ENCODE assay signal across 1 cellular context in the genomic region with DNA sequence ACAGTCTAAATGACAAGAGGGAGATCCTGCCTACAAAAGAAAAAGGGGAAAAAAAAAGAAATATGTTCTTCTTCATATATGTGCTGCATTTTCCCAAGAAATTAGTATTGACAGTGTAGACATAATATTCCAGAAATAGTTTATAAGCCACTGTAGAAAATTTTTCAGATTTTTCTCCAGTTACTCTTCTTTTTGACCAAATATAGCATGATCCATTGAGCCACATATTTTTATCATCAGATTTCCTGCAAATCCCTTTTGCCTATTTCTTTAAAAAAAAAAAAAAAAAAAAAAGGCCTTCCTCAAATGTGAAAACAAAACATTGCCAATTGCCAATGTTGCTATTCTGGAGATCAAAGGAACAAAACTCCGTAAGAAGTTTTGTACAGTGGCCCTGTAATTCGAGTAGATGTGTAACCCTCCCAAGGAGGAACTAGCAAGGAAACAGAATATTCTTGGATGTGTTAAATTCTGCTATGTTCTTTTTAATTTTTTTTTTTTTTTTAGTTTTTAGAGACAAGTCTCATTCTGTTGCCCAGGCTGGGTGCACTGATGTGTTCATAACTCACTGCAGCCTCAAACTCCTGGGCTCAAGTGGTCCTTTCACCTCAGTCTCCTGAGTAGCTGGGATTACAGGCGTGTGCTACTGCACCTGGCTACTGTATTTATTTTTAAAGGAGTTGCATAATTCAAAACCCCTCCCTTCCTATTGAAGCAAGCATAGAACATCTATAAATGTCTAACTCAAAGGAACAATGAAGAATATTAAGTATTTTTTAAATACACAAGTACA.
TF ChIP-seq lines count a peak whose summit lies in the region.

No MANE protein-coding gene starts in this region.

TF ChIP-seq in GM23338, 12 proteins besides CTCF, POLR2A, EP300 and RAD21 (continued from another document):
- TF ChIP-seq, protein P1, sequence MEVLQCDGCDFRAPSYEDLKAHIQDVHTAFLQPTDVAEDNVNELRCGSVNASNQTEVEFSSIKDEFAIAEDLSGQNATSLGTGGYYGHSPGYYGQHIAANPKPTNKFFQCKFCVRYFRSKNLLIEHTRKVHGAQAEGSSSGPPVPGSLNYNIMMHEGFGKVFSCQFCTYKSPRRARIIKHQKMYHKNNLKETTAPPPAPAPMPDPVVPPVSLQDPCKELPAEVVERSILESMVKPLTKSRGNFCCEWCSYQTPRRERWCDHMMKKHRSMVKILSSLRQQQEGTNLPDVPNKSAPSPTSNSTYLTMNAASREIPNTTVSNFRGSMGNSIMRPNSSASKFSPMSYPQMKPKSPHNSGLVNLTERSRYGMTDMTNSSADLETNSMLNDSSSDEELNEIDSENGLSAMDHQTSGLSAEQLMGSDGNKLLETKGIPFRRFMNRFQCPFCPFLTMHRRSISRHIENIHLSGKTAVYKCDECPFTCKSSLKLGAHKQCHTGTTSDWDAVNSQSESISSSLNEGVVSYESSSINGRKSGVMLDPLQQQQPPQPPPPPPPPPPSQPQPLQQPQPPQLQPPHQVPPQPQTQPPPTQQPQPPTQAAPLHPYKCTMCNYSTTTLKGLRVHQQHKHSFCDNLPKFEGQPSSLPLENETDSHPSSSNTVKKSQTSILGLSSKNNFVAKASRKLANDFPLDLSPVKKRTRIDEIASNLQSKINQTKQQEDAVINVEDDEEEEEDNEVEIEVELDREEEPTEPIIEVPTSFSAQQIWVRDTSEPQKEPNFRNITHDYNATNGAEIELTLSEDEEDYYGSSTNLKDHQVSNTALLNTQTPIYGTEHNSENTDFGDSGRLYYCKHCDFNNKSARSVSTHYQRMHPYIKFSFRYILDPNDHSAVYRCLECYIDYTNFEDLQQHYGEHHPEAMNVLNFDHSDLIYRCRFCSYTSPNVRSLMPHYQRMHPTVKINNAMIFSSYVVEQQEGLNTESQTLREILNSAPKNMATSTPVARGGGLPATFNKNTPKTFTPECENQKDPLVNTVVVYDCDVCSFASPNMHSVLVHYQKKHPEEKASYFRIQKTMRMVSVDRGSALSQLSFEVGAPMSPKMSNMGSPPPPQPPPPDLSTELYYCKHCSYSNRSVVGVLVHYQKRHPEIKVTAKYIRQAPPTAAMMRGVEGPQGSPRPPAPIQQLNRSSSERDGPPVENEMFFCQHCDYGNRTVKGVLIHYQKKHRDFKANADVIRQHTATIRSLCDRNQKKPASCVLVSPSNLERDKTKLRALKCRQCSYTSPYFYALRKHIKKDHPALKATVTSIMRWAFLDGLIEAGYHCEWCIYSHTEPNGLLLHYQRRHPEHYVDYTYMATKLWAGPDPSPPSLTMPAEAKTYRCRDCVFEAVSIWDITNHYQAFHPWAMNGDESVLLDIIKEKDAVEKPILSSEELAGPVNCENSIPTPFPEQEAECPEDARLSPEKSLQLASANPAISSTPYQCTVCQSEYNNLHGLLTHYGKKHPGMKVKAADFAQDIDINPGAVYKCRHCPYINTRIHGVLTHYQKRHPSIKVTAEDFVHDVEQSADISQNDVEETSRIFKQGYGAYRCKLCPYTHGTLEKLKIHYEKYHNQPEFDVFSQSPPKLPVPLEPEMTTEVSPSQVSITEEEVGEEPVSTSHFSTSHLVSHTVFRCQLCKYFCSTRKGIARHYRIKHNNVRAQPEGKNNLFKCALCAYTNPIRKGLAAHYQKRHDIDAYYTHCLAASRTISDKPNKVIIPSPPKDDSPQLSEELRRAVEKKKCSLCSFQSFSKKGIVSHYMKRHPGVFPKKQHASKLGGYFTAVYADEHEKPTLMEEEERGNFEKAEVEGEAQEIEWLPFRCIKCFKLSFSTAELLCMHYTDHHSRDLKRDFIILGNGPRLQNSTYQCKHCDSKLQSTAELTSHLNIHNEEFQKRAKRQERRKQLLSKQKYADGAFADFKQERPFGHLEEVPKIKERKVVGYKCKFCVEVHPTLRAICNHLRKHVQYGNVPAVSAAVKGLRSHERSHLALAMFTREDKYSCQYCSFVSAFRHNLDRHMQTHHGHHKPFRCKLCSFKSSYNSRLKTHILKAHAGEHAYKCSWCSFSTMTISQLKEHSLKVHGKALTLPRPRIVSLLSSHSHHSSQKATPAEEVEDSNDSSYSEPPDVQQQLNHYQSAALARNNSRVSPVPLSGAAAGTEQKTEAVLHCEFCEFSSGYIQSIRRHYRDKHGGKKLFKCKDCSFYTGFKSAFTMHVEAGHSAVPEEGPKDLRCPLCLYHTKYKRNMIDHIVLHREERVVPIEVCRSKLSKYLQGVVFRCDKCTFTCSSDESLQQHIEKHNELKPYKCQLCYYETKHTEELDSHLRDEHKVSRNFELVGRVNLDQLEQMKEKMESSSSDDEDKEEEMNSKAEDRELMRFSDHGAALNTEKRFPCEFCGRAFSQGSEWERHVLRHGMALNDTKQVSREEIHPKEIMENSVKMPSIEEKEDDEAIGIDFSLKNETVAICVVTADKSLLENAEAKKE (CRISPR knock-in tag; IDR thresholded peaks at IDR 0.05): no peak
- no peak for TF ChIP-seq EZH2phosphoT487 (IDR thresholded peaks at IDR 0.05; ENCODE audit: unreplicated experiment)
